Comparison of ENCODE assay signal across 1 cellular context in genomic region chr1:31576743-31577455, GRCh38.
A peak's percentile ranks its signal among the peaks of the same experiment; 100 is the strongest.
TF ChIP-seq lines count a peak whose summit lies in the region.

No MANE protein-coding gene starts in this region.

TF ChIP-seq in HepG2, 621 proteins besides CTCF, POLR2A, EP300 and RAD21 (continued from another document and continues in another):
- no peak for TF ChIP-seq MEIS1 (CRISPR knock-in tag; IDR thresholded peaks at IDR 0.05; ENCODE audit: borderline replicate concordance)
- TF ChIP-seq, protein P1, sequence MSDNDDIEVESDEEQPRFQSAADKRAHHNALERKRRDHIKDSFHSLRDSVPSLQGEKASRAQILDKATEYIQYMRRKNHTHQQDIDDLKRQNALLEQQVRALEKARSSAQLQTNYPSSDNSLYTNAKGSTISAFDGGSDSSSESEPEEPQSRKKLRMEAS (IDR thresholded peaks at IDR 0.05): no peak
- TF ChIP-seq ARNTL (CRISPR knock-in tag; IDR thresholded peaks at IDR 0.05): no peak
- no peak for TF ChIP-seq PPARG (CRISPR knock-in tag; conservative IDR thresholded peaks at IDR 0.05)
- no peak for TF ChIP-seq RBAK (CRISPR knock-in tag; IDR thresholded peaks at IDR 0.05)
- TF ChIP-seq PCBP2 (optimal IDR thresholded peaks at IDR 0.05; ENCODE audit: low read depth, low read length, poor library complexity, severe bottlenecking): no peak
- TF ChIP-seq PTBP1 (IDR thresholded peaks at IDR 0.05; ENCODE audit: low read depth, low read length, poor library complexity, severe bottlenecking): peak; percentile 32
- peak; percentile 45; the same call in 1 of the 2 replicates for TF ChIP-seq ZNF768 (CRISPR knock-in tag; IDR thresholded peaks at IDR 0.05)
- TF ChIP-seq ZNF788 (CRISPR knock-in tag; IDR thresholded peaks at IDR 0.05; ENCODE audit: borderline replicate concordance): 0 out of 2 replicates have a peak, but pooled peaks have one; percentile 26
- TF ChIP-seq, protein P2, sequence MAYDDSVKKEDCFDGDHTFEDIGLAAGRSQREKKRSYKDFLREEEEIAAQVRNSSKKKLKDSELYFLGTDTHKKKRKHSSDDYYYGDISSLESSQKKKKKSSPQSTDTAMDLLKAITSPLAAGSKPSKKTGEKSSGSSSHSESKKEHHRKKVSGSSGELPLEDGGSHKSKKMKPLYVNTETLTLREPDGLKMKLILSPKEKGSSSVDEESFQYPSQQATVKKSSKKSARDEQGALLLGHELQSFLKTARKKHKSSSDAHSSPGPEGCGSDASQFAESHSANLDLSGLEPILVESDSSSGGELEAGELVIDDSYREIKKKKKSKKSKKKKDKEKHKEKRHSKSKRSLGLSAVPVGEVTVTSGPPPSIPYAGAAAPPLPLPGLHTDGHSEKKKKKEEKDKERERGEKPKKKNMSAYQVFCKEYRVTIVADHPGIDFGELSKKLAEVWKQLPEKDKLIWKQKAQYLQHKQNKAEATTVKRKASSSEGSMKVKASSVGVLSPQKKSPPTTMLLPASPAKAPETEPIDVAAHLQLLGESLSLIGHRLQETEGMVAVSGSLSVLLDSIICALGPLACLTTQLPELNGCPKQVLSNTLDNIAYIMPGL (CRISPR knock-in tag; IDR thresholded peaks at IDR 0.05; ENCODE audit: borderline replicate concordance in 1 of 2, low read depth in 1 of 2): no peak
- no peak for TF ChIP-seq GABPA (IDR thresholded peaks at IDR 0.05; ENCODE audit: low read depth, low read length)
- TF ChIP-seq GABPA (CRISPR knock-in tag; IDR thresholded peaks at IDR 0.05; ENCODE audit: low read depth): no peak
- TF ChIP-seq NFE2L1 (CRISPR knock-in tag; IDR thresholded peaks at IDR 0.05; ENCODE audit: borderline replicate concordance): no peak
- TF ChIP-seq, protein P3, sequence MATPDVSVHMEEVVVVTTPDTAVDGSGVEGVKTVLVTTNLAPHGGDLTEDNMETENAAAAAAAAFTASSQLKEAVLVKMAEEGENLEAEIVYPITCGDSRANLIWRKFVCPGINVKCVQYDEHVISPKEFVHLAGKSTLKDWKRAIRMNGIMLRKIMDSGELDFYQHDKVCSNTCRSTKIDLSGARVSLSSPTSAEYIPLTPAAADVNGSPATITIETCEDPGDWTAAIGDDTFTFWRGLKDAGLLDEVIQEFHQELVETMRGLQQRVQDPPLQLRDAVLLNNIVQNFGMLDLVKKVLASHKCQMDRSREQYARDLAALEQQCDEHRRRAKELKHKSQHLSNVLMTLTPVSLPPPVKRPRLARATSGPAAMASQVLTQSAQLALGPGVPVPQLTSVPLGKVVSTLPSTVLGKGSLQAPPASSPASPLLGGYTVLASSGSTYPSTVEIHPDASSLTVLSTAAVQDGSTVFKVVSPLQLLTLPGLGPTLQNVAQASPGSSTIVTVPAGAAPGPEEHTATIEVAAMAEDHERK (CRISPR knock-in tag; IDR thresholded peaks at IDR 0.05; ENCODE audit: low read depth): no peak
- TF ChIP-seq, protein P4, sequence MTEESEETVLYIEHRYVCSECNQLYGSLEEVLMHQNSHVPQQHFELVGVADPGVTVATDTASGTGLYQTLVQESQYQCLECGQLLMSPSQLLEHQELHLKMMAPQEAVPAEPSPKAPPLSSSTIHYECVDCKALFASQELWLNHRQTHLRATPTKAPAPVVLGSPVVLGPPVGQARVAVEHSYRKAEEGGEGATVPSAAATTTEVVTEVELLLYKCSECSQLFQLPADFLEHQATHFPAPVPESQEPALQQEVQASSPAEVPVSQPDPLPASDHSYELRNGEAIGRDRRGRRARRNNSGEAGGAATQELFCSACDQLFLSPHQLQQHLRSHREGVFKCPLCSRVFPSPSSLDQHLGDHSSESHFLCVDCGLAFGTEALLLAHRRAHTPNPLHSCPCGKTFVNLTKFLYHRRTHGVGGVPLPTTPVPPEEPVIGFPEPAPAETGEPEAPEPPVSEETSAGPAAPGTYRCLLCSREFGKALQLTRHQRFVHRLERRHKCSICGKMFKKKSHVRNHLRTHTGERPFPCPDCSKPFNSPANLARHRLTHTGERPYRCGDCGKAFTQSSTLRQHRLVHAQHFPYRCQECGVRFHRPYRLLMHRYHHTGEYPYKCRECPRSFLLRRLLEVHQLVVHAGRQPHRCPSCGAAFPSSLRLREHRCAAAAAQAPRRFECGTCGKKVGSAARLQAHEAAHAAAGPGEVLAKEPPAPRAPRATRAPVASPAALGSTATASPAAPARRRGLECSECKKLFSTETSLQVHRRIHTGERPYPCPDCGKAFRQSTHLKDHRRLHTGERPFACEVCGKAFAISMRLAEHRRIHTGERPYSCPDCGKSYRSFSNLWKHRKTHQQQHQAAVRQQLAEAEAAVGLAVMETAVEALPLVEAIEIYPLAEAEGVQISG (CRISPR knock-in tag; IDR thresholded peaks at IDR 0.05): 0 out of 2 replicates have a peak, but pooled peaks have one; percentile 33
- no peak for TF ChIP-seq ZNF432 (CRISPR knock-in tag; IDR thresholded peaks at IDR 0.05; ENCODE audit: borderline replicate concordance)
- peak; percentile 41; the same call in 1 of the 2 replicates for TF ChIP-seq ZNF687 (CRISPR knock-in tag; IDR thresholded peaks at IDR 0.05)
- TF ChIP-seq, protein P5, sequence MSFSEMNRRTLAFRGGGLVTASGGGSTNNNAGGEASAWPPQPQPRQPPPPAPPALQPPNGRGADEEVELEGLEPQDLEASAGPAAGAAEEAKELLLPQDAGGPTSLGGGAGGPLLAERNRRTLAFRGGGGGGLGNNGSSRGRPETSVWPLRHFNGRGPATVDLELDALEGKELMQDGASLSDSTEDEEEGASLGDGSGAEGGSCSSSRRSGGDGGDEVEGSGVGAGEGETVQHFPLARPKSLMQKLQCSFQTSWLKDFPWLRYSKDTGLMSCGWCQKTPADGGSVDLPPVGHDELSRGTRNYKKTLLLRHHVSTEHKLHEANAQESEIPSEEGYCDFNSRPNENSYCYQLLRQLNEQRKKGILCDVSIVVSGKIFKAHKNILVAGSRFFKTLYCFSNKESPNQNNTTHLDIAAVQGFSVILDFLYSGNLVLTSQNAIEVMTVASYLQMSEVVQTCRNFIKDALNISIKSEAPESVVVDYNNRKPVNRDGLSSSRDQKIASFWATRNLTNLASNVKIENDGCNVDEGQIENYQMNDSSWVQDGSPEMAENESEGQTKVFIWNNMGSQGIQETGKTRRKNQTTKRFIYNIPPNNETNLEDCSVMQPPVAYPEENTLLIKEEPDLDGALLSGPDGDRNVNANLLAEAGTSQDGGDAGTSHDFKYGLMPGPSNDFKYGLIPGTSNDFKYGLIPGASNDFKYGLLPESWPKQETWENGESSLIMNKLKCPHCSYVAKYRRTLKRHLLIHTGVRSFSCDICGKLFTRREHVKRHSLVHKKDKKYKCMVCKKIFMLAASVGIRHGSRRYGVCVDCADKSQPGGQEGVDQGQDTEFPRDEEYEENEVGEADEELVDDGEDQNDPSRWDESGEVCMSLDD (CRISPR knock-in tag; IDR thresholded peaks at IDR 0.05; ENCODE audit: borderline replicate concordance): no peak
- TF ChIP-seq NFKB2 (CRISPR knock-in tag; IDR thresholded peaks at IDR 0.05; ENCODE audit: borderline replicate concordance): no peak; the same call in 1 of the 2 replicates
- 0 out of 2 replicates have a peak, but pooled peaks have one; percentile 21 for TF ChIP-seq ESRRA (CRISPR knock-in tag; IDR thresholded peaks at IDR 0.05; ENCODE audit: low read depth)
- no peak for TF ChIP-seq ZNF572 (CRISPR knock-in tag; IDR thresholded peaks at IDR 0.05)
- no peak for TF ChIP-seq SRSF1 (optimal IDR thresholded peaks at IDR 0.05; ENCODE audit: low read depth, low read length)
- TF ChIP-seq ZNF337 (CRISPR knock-in tag; IDR thresholded peaks at IDR 0.05; ENCODE audit: borderline replicate concordance, low read depth): 0 out of 2 replicates have a peak, but pooled peaks have one; percentile 24
- TF ChIP-seq SP4 (CRISPR knock-in tag; IDR thresholded peaks at IDR 0.05): no peak
- no peak for TF ChIP-seq ZSCAN29 (CRISPR knock-in tag; conservative IDR thresholded peaks at IDR 0.05)
- no peak for TF ChIP-seq KLF12 (CRISPR knock-in tag; IDR thresholded peaks at IDR 0.05; ENCODE audit: borderline replicate concordance)
- 0 out of 2 replicates have a peak, but pooled peaks have one; percentile 52 for TF ChIP-seq HNRNPL (IDR thresholded peaks at IDR 0.05; ENCODE audit: low read depth, low read length)
- no peak for TF ChIP-seq ZNF558 (CRISPR knock-in tag; IDR thresholded peaks at IDR 0.05; ENCODE audit: borderline replicate concordance)
- peak; percentile 24; the same call in 1 of the 2 replicates for TF ChIP-seq PHF8 (CRISPR knock-in tag; IDR thresholded peaks at IDR 0.05)
- peak; percentile 40; the same call in 1 of the 2 replicates for TF ChIP-seq ZNF772 (CRISPR knock-in tag; IDR thresholded peaks at IDR 0.05)
- no peak for TF ChIP-seq NAIF1 (CRISPR knock-in tag; IDR thresholded peaks at IDR 0.05; ENCODE audit: borderline replicate concordance)
- TF ChIP-seq, protein P6, sequence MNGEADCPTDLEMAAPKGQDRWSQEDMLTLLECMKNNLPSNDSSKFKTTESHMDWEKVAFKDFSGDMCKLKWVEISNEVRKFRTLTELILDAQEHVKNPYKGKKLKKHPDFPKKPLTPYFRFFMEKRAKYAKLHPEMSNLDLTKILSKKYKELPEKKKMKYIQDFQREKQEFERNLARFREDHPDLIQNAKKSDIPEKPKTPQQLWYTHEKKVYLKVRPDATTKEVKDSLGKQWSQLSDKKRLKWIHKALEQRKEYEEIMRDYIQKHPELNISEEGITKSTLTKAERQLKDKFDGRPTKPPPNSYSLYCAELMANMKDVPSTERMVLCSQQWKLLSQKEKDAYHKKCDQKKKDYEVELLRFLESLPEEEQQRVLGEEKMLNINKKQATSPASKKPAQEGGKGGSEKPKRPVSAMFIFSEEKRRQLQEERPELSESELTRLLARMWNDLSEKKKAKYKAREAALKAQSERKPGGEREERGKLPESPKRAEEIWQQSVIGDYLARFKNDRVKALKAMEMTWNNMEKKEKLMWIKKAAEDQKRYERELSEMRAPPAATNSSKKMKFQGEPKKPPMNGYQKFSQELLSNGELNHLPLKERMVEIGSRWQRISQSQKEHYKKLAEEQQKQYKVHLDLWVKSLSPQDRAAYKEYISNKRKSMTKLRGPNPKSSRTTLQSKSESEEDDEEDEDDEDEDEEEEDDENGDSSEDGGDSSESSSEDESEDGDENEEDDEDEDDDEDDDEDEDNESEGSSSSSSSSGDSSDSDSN (CRISPR knock-in tag; IDR thresholded peaks at IDR 0.05): no peak
- no peak for TF ChIP-seq SOX6 (IDR thresholded peaks at IDR 0.05)
- no peak for TF ChIP-seq SOX6 (CRISPR knock-in tag; IDR thresholded peaks at IDR 0.05)
- no peak for TF ChIP-seq KLF16 (CRISPR knock-in tag; IDR thresholded peaks at IDR 0.05)
- no peak for TF ChIP-seq ARNT2 (CRISPR knock-in tag; IDR thresholded peaks at IDR 0.05; ENCODE audit: low read depth)
- no peak for TF ChIP-seq NR0B2 (CRISPR knock-in tag; IDR thresholded peaks at IDR 0.05)
- no peak for TF ChIP-seq ZNF841 (CRISPR knock-in tag; IDR thresholded peaks at IDR 0.05; ENCODE audit: borderline replicate concordance)
- TF ChIP-seq ZBTB20 (CRISPR knock-in tag; IDR thresholded peaks at IDR 0.05; ENCODE audit: borderline replicate concordance, low read depth): 0 out of 2 replicates have a peak, but pooled peaks have one; percentile 23
- TF ChIP-seq SSRP1 (CRISPR knock-in tag; IDR thresholded peaks at IDR 0.05): no peak
- TF ChIP-seq KDM3A (CRISPR knock-in tag; IDR thresholded peaks at IDR 0.05; ENCODE audit: low read depth): no peak
- TF ChIP-seq, protein P7, sequence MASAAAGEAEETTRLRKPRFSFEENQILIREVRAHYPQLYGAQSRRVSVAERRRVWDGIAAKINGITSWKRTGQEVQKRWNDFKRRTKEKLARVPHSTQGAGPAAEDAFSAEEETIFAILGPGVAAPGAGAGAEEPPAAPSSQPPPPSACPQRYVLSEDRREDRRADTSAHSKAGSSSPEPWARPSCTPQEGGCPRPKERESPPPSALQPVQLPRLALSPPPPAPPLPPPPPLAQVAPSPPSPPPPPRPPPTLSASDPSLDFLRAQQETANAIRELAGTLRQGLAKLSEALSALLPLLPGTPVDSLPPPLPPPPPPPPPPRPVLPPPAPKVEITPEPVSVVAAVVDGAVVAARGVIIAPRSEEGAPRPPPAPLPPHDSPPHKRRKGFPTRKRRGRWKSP (CRISPR knock-in tag; IDR thresholded peaks at IDR 0.05): peak; percentile 26; the same call in 1 of the 2 replicates
- TF ChIP-seq CHD2 (IDR thresholded peaks at IDR 0.05; ENCODE audit: low read depth, low read length): no peak
- TF ChIP-seq, protein P8, sequence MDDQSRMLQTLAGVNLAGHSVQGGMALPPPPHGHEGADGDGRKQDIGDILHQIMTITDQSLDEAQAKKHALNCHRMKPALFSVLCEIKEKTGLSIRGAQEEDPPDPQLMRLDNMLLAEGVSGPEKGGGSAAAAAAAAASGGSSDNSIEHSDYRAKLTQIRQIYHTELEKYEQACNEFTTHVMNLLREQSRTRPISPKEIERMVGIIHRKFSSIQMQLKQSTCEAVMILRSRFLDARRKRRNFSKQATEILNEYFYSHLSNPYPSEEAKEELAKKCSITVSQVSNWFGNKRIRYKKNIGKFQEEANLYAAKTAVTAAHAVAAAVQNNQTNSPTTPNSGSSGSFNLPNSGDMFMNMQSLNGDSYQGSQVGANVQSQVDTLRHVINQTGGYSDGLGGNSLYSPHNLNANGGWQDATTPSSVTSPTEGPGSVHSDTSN (CRISPR knock-in tag; IDR thresholded peaks at IDR 0.05; ENCODE audit: borderline replicate concordance): no peak
- peak; percentile 52; the same call in 1 of the 2 replicates for TF ChIP-seq ZNF333 (CRISPR knock-in tag; IDR thresholded peaks at IDR 0.05; ENCODE audit: borderline replicate concordance)
- TF ChIP-seq ZNF124 (CRISPR knock-in tag; IDR thresholded peaks at IDR 0.05): no peak
- no peak for TF ChIP-seq ZNF790 (CRISPR knock-in tag; IDR thresholded peaks at IDR 0.05; ENCODE audit: borderline replicate concordance)
